Comparison of ENCODE assay signal across 7 cellular contexts in the genomic region with DNA sequence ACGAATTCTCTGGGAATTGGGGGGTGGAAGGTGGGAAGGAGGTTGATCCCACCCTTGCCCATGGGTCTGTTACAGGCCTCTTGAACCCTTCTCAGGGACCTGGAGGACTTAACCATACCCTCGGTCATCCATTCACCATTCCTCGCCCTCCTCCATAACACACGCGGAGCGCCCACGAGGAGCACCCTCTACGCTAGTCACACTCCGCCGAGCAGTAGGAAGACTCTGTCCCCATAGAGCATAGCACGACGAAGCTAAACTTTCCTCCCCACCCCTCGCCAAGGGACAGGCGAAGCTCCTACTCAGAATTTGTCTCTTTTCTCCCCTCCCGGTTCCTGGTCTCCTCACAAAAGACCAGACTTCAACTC. TPM values are rescaled to one million over a fixed set of nuclear protein-coding genes. Genes with fewer than 3 reads are reported as not detected.
DNase-seq lines count a peak whose midpoint lies in the region; ATAC-seq and TF ChIP-seq lines count a peak whose summit lies in the region.

No MANE protein-coding gene starts in this region.

- TF ChIP-seq POLR2A in stomach (IDR thresholded peaks at IDR 0.05) = no peak

- no peak for DNase-seq in stomach

- H3K4me3 ChIP-seq in HUES48 (ENCODE audit: low read depth, low read length) (peak overlapping the region; percentile 82; the same call in 1 of the 2 replicates), iPS-20b (ENCODE audit: low read length) (peak overlapping the region; percentile 75), stomach (peak overlapping the region; percentile 66 to 95 (median 76))

- H3K27me3 ChIP-seq in HUES48 (ENCODE audit: control insufficient read depth, insufficient read depth, low read length) (peaks cover 14% of the 10 kb centered on the region), iPS-20b (ENCODE audit: insufficient read depth, low read length) (peaks cover 37% of the 10 kb centered on the region), stomach (no peaks in the 10 kb centered on the region)

- peak overlapping the region; percentile 75; the same call in 1 of the 2 replicates for H3K9ac ChIP-seq in HUES48 (ENCODE audit: low read depth, low read length)
- peak overlapping the region; percentile 65; the same call in 1 of the 2 replicates for H3K9ac ChIP-seq in iPS-20b (ENCODE audit: low read depth, low read length)

- H3K36me3 ChIP-seq in HUES48 (ENCODE audit: control insufficient read depth, insufficient read depth, low read length) (no peaks in the 10 kb centered on the region), iPS-20b (ENCODE audit: insufficient read depth, low read depth, low read length) (no peaks in the 10 kb centered on the region), stomach (no peaks in the 10 kb centered on the region)

- no peaks in the 10 kb centered on the region for H3K9me3 Mint-ChIP-seq in activated naive CD8-positive, alpha-beta T cell (ENCODE audit: low read depth)

- WGBS in stomach, 5 donors = 81 to 92% (median 89%) methylated on average over 15 of the region's 15 CpGs

- H3K27me3 Mint-ChIP-seq in activated naive CD8-positive, alpha-beta T cell = no peaks in the 10 kb centered on the region

- peak overlapping the region; percentile 88 for H3K27ac Mint-ChIP-seq in activated naive CD8-positive, alpha-beta T cell

- H3K4me1 Mint-ChIP-seq in activated naive CD8-positive, alpha-beta T cell (ENCODE audit: low read depth) = peaks cover 28% of the 10 kb centered on the region

- ATAC-seq in HG03460 (IDR thresholded peaks at IDR 0.05; ENCODE audit: unreplicated experiment) = no peak
- ATAC-seq in GM19467 (IDR thresholded peaks at IDR 0.05; ENCODE audit: unreplicated experiment) = no peak
- no peak for ATAC-seq in HG03139 (IDR thresholded peaks at IDR 0.05; ENCODE audit: unreplicated experiment)

- H3K9me3 ChIP-seq in HUES48 (ENCODE audit: control insufficient read depth, insufficient read depth, low read length) (no peaks in the 10 kb centered on the region), iPS-20b (ENCODE audit: insufficient read depth, low read depth, low read length) (no peaks in the 10 kb centered on the region), stomach (no peaks in the 10 kb centered on the region)

- H3K36me3 Mint-ChIP-seq in activated naive CD8-positive, alpha-beta T cell = no peaks in the 10 kb centered on the region

- intact Hi-C loops in stomach (cut with DNase I; ENCODE audit: low total_unique reads) = no loop called here

- TF ChIP-seq EP300 in stomach (IDR thresholded peaks at IDR 0.05) = no peak

- peak overlapping the region; percentile 89 for H3K4me3 Mint-ChIP-seq in activated naive CD8-positive, alpha-beta T cell

- H3K4me1 ChIP-seq in HUES48 (ENCODE audit: control insufficient read depth, insufficient read depth, low read length) (peaks cover 13% of the 10 kb centered on the region), iPS-20b (ENCODE audit: insufficient read depth, low read length) (peaks cover 9% of the 10 kb centered on the region), stomach (peaks cover 14 to 45% (median 29%) of the 10 kb centered on the region in 4 donors)

- no peak overlapping the region for H3K27ac ChIP-seq in HUES48 (ENCODE audit: low read depth, low read length)
- no peak overlapping the region for H3K27ac ChIP-seq in iPS-20b (ENCODE audit: low read length)
- peak overlapping the region; percentile 95 to 98 (median 96) for H3K27ac ChIP-seq in stomach

- no peak for TF ChIP-seq CTCF in stomach (IDR thresholded peaks at IDR 0.05)

RNA-seq across cellular contexts. Expression of gene ITSN2, which starts 0.6 kb away (rescaled TPM):
- total RNA-seq in stomach = 100 to 1,000 TPM in 2 of 5 donors, 10 to 100 TPM in 3; 14.8 to 216 (median 66.5) TPM
- polyA plus RNA-seq in stomach = 10 to 100 TPM; 14.6 to 30.7 (median 17.9) TPM

Comparison
In these comparisons a context has a peak if more than half of its experiments do, and no peak if none do; other contexts are left out.
1. H3K27ac ChIP-seq: peak in stomach (5 of 5); none in HUES48 (single experiment) and iPS-20b (single experiment).
2. Peak in every context shown above with its lines, with median percentiles within 50 percentile points of each other: H3K4me3 ChIP-seq.